ENCODE assay signal across 18 cellular contexts in the genomic region with DNA sequence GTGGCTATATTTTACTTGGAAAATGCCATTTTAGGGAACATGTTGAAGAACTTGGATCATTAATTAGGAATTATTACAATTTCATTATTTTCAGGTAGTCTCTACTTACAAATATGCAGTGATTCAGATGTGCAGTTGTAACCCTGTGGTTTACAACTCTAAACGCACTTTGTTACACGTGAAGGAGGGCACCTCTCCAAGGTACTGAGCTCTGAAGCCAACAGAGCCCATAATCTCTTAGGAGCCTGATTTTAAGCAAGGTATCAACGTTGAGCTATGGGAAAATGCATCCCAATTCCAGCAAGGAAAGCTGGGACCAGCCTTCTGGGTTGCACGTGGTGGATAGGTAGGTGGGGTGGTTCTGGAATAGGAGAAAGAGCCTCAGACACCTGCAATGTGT.
DNase-seq lines count a peak whose midpoint lies in the region; ATAC-seq and TF ChIP-seq lines count a peak whose summit lies in the region.
"Had no signal": no experiment of that assay in that cellular context is flagged by ENCODE, and none has a peak within 500 bp of the region (broad histone marks: within the 10 kb centered on the region; RNA-seq: fewer than 3 reads in every experiment).

No MANE protein-coding gene starts in this region.

- CTCF ChIA-PET in mammary epithelial cell (lab: Charles Lee; ENCODE audit: low non-redundant PET): no interaction called here
- CTCF ChIA-PET in WTC11 (lab: Charles Lee): no interaction called here

- H3K9me3 ChIP-seq in mammary epithelial cell (replicated peaks; ENCODE audit: insufficient read depth, low read length) (no peaks in the 10 kb centered on the region), breast epithelium (no peaks in the 10 kb centered on the region)
- H3K9me3 ChIP-seq: Caco-2 had no signal

- H2AFZ ChIP-seq in mammary epithelial cell (ENCODE audit: low read depth, low read length): no peak overlapping the region

- no peaks in the 10 kb centered on the region for H3K36me3 Mint-ChIP-seq in WTC11
- H3K36me3 Mint-ChIP-seq: CD4-positive, CD25-positive, alpha-beta regulatory T cell had no signal

- no peak overlapping the region for H3K4me2 ChIP-seq in mammary epithelial cell (ENCODE audit: insufficient read depth, low read depth, low read length)

- intact Hi-C loops in mammary epithelial cell (cut with micrococcal nuclease) (no loop called here), breast epithelium (cut with DNase I; ENCODE audit: low total_unique reads) (no loop called here)

- H3K4me3 ChIP-seq in mammary epithelial cell (replicated peaks in 1 of 3; ENCODE audit: insufficient read depth in 1 of 3, low read depth in 2 of 3, low read length in 3 of 3): no peak overlapping the region
- no peak overlapping the region for H3K4me3 ChIP-seq in breast epithelium
- no peak overlapping the region for H3K4me3 ChIP-seq in epithelial cell of esophagus (ENCODE audit: low read length)
- H3K4me3 ChIP-seq: K562 had no signal

- H3K4me1 ChIP-seq in mammary epithelial cell (ENCODE audit: insufficient read depth, low read length) (no peaks in the 10 kb centered on the region), breast epithelium (no peaks in the 10 kb centered on the region)
- H3K4me1 ChIP-seq: Caco-2 had no signal

- no peak overlapping the region for H3K27ac Mint-ChIP-seq in WTC11
- H3K27ac Mint-ChIP-seq: B cell; CD4-positive, CD25-positive, alpha-beta regulatory T cell had no signal

- no peaks in the 10 kb centered on the region for H3K36me3 ChIP-seq in mammary epithelial cell (ENCODE audit: insufficient read depth, low read length)
- no peaks in the 10 kb centered on the region for H3K36me3 ChIP-seq in breast epithelium

- TF ChIP-seq POLR2A in breast epithelium (IDR thresholded peaks at IDR 0.05): no peak
- no peak for TF ChIP-seq POLR2A in GM18505 (IDR thresholded peaks at IDR 0.05; ENCODE audit: borderline replicate concordance, extremely low read depth, insufficient read depth, insufficient read length)

- H3K79me2 ChIP-seq in mammary epithelial cell (ENCODE audit: insufficient read depth, low read length): no peaks in the 10 kb centered on the region

- POLR2A ChIA-PET in WTC11 (lab: Charles Lee): no interaction called here

- ATAC-seq in WTC11 (peak; percentile 48), GM18861 (IDR thresholded peaks at IDR 0.05; ENCODE audit: unreplicated experiment) (no peak), GM18505 (IDR thresholded peaks at IDR 0.05; ENCODE audit: unreplicated experiment) (no peak)
- ATAC-seq: HCT116, K562 had no signal

- H3K9ac ChIP-seq in mammary epithelial cell (ENCODE audit: insufficient read depth, low read length): no peak overlapping the region

- TF ChIP-seq CTCF in mammary epithelial cell (conservative IDR thresholded peaks at IDR 0.05 in 1 of 2, IDR thresholded peaks at IDR 0.05 in 1 of 2; ENCODE audit: extremely low read depth in 1 of 2, insufficient read depth in 1 of 2, low read depth in 1 of 2, low read length in 2 of 2) (no peak), breast epithelium (IDR thresholded peaks at IDR 0.05) (no peak), WTC11 (IDR thresholded peaks at IDR 0.05) (no peak), epithelial cell of esophagus (IDR thresholded peaks at IDR 0.05; ENCODE audit: insufficient read depth, low read depth, low read length, missing control alignments) (no peak)

- no peaks in the 10 kb centered on the region for H3K27me3 ChIP-seq in mammary epithelial cell (ENCODE audit: insufficient read depth, low read length)
- H3K27me3 ChIP-seq in breast epithelium: no peaks in the 10 kb centered on the region

- DNase-seq in mammary epithelial cell: peak; percentile 12
- DNase-seq in breast epithelium (ENCODE audit: low spot score in 2 of 2): no peak
- DNase-seq in WTC11 (ENCODE audit: low spot score): no peak
- DNase-seq in epithelial cell of esophagus (ENCODE audit: low read depth): peak; percentile 9
- no peak for DNase-seq in NCI-H2171 (lab: John Stamatoyannopoulos, UW)
- DNase-seq in amygdala (lab: John Stamatoyannopoulos, UW): no peak
- DNase-seq: 8988T; C1 segment of cervical spinal cord; Caco-2; CD4-positive, CD25-positive, alpha-beta regulatory T cell; GOT3; H7 had no signal

- no peak overlapping the region for H3K4me3 Mint-ChIP-seq in WTC11
- H3K4me3 Mint-ChIP-seq: B cell; CD4-positive, CD25-positive, alpha-beta regulatory T cell had no signal

- no peaks in the 10 kb centered on the region for H4K20me1 ChIP-seq in mammary epithelial cell (ENCODE audit: insufficient read depth, low read length)

- dilution Hi-C loops in mammary epithelial cell (cut with HindIII; ENCODE audit: low sequenced_read_pairs): no loop called here

- no peaks in the 10 kb centered on the region for H3K27me3 Mint-ChIP-seq in WTC11 (ENCODE audit: low read depth)
- H3K27me3 Mint-ChIP-seq: B cell had no signal

- no peaks in the 10 kb centered on the region for H3K9me3 Mint-ChIP-seq in WTC11

- in situ Hi-C loops in mammary epithelial cell (cut with MboI; ENCODE audit: low sequenced_read_pairs in 2 of 2): no loop called here

- whole genome bisulfite sequencing in mammary epithelial cell (ENCODE audit: low coverage, missing lambda C conversion rate): 32% methylated on average over 4 of the region's 4 CpGs

- H3K4me1 Mint-ChIP-seq in WTC11: no peaks in the 10 kb centered on the region
- H3K4me1 Mint-ChIP-seq: CD4-positive, CD25-positive, alpha-beta regulatory T cell had no signal

- no peak overlapping the region for H3K27ac ChIP-seq in mammary epithelial cell (ENCODE audit: insufficient read depth, low read depth, low read length)
- no peak overlapping the region for H3K27ac ChIP-seq in breast epithelium
- H3K27ac ChIP-seq: HL-60 had no signal

- no TSS peak for BruUV-seq in mammary epithelial cell (replicated peaks; lab: Mats Ljungman, UMichigan)

TF ChIP-seq in WTC11, 78 proteins besides CTCF, POLR2A, EP300 and RAD21 (continues in another document):
- TF ChIP-seq, protein P1, sequence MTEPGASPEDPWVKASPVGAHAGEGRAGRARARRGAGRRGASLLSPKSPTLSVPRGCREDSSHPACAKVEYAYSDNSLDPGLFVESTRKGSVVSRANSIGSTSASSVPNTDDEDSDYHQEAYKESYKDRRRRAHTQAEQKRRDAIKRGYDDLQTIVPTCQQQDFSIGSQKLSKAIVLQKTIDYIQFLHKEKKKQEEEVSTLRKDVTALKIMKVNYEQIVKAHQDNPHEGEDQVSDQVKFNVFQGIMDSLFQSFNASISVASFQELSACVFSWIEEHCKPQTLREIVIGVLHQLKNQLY (CRISPR knock-in tag; IDR thresholded peaks at IDR 0.05): no peak
- TF ChIP-seq, protein P2, sequence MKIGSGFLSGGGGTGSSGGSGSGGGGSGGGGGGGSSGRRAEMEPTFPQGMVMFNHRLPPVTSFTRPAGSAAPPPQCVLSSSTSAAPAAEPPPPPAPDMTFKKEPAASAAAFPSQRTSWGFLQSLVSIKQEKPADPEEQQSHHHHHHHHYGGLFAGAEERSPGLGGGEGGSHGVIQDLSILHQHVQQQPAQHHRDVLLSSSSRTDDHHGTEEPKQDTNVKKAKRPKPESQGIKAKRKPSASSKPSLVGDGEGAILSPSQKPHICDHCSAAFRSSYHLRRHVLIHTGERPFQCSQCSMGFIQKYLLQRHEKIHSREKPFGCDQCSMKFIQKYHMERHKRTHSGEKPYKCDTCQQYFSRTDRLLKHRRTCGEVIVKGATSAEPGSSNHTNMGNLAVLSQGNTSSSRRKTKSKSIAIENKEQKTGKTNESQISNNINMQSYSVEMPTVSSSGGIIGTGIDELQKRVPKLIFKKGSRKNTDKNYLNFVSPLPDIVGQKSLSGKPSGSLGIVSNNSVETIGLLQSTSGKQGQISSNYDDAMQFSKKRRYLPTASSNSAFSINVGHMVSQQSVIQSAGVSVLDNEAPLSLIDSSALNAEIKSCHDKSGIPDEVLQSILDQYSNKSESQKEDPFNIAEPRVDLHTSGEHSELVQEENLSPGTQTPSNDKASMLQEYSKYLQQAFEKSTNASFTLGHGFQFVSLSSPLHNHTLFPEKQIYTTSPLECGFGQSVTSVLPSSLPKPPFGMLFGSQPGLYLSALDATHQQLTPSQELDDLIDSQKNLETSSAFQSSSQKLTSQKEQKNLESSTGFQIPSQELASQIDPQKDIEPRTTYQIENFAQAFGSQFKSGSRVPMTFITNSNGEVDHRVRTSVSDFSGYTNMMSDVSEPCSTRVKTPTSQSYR (CRISPR knock-in tag; IDR thresholded peaks at IDR 0.05): no peak
- TF ChIP-seq CREM (CRISPR knock-in tag; IDR thresholded peaks at IDR 0.05): no peak
- no peak for TF ChIP-seq JUN (CRISPR knock-in tag; IDR thresholded peaks at IDR 0.05)
- TF ChIP-seq ZNF416 (CRISPR knock-in tag; IDR thresholded peaks at IDR 0.05): no peak
- TF ChIP-seq, protein P3, sequence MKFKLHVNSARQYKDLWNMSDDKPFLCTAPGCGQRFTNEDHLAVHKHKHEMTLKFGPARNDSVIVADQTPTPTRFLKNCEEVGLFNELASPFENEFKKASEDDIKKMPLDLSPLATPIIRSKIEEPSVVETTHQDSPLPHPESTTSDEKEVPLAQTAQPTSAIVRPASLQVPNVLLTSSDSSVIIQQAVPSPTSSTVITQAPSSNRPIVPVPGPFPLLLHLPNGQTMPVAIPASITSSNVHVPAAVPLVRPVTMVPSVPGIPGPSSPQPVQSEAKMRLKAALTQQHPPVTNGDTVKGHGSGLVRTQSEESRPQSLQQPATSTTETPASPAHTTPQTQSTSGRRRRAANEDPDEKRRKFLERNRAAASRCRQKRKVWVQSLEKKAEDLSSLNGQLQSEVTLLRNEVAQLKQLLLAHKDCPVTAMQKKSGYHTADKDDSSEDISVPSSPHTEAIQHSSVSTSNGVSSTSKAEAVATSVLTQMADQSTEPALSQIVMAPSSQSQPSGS (CRISPR knock-in tag; IDR thresholded peaks at IDR 0.05; ENCODE audit: borderline replicate concordance, low read depth): no peak
- no peak for TF ChIP-seq MYBL2 (CRISPR knock-in tag; IDR thresholded peaks at IDR 0.05)
- TF ChIP-seq, protein P4, sequence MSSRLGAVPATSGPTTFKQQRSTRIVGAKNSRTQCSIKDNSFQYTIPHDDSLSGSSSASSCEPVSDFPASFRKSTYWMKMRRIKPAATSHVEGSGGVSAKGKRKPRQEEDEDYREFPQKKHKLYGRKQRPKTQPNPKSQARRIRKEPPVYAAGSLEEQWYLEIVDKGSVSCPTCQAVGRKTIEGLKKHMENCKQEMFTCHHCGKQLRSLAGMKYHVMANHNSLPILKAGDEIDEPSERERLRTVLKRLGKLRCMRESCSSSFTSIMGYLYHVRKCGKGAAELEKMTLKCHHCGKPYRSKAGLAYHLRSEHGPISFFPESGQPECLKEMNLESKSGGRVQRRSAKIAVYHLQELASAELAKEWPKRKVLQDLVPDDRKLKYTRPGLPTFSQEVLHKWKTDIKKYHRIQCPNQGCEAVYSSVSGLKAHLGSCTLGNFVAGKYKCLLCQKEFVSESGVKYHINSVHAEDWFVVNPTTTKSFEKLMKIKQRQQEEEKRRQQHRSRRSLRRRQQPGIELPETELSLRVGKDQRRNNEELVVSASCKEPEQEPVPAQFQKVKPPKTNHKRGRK (CRISPR knock-in tag; IDR thresholded peaks at IDR 0.05; ENCODE audit: borderline replicate concordance): no peak

Comparison
In these comparisons a context has a peak if more than half of its experiments do, and no peak if none do; other contexts are left out.
1. DNase-seq: peak in mammary epithelial cell (single experiment) and epithelial cell of esophagus (single experiment); none in breast epithelium (0 of 2), WTC11 (single experiment), NCI-H2171 (single experiment) and amygdala (0 of 56).